Comparison of ENCODE assay signal across 18 cellular contexts in the genomic region with DNA sequence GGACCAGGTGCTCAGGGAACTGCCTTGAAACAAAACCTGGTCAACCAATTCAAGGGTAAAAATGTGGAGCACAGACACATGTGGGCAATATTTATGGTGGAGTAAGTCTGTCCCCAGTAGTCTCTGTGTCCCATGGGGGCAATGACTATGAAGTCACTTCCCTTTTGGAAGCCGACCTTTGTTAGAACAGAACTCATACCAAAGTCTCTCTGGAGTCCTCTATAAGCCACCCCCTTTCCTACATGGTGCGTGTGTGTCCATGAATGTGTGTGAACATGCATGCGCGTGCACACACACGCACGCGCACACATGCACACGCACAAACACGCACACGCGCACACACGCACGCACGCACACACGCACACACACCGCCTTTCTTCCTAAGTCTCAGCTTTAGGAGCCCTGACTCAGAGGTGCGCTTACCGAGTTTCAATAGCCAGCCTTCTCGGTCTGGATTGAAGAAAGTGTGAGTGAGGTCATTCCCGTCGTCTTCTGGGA.
DNase-seq lines count a peak whose midpoint lies in the region; ATAC-seq and TF ChIP-seq lines count a peak whose summit lies in the region.
"Had no signal": no experiment of that assay in that cellular context is flagged by ENCODE, and none has a peak within 500 bp of the region (broad histone marks: within the 10 kb centered on the region; RNA-seq: fewer than 3 reads in every experiment).

No MANE protein-coding gene starts in this region.

- DNase-seq in activated CD8-positive, alpha-beta T cell treated with anti-CD3 and anti-CD28 coated beads for 36 hours: no peak
- DNase-seq in activated CD8-positive, alpha-beta T cell treated with anti-CD3 and anti-CD28 coated beads, Interleukin-2, amount 10 ng/mL, durations not matched to agents 7 days and 5 days: no peak
- DNase-seq in NAMALWA (ENCODE audit: low spot score): peak; percentile 53
- DNase-seq in sciatic nerve (ENCODE audit: low spot score): peak; percentile 22
- no peak for DNase-seq in NCI-H1436 treated with DMSO at 0.1 percent for 48 hours (lab: John Stamatoyannopoulos, UW)
- DNase-seq: activated gamma-delta T cell; effector CD8-positive, alpha-beta T cell; Kasumi-1; left cardiac atrium; NCI-H1694; NCI-H446 treated with DMSO at 0.1 percent for 48 hours; OCI-M1; pancreas; SJCRH30 had no signal

- ATAC-seq in activated CD8-positive, alpha-beta T cell treated with anti-CD3 and anti-CD28 coated beads for 36 hours: peak; percentile 27
- no peak for ATAC-seq in activated CD8-positive, alpha-beta T cell treated with anti-CD3 and anti-CD28 coated beads, Interleukin-2, amount 10 ng/mL, durations not matched to agents 7 days and 5 days
- ATAC-seq in sciatic nerve: no peak
- ATAC-seq in GM19328 (IDR thresholded peaks at IDR 0.05; ENCODE audit: unreplicated experiment): no peak
- ATAC-seq in HG02588 (IDR thresholded peaks at IDR 0.05; ENCODE audit: unreplicated experiment): no peak
- ATAC-seq: A549, pancreas had no signal

- POLR2A ChIA-PET in activated CD8-positive, alpha-beta T cell treated with anti-CD3 and anti-CD28 coated beads for 36 hours (lab: Charles Lee): interaction anchor here (1.0 to 1.6 kb wide), 2 partner anchors 11 to 19 kb away, joined by 3 to 4 read pairs; no protein-coding TSS in a partner anchor
- POLR2A ChIA-PET in activated CD8-positive, alpha-beta T cell treated with anti-CD3 and anti-CD28 coated beads, Interleukin-2, amount 10 ng/mL, durations not matched to agents 7 days and 5 days (lab: Charles Lee): no interaction called here

- no peaks in the 10 kb centered on the region for H3K9me3 Mint-ChIP-seq in activated CD8-positive, alpha-beta T cell treated with anti-CD3 and anti-CD28 coated beads for 36 hours
- no peaks in the 10 kb centered on the region for H3K9me3 Mint-ChIP-seq in activated CD8-positive, alpha-beta T cell treated with anti-CD3 and anti-CD28 coated beads, Interleukin-2, amount 10 ng/mL, durations not matched to agents 7 days and 5 days (ENCODE audit: insufficient read depth)
- H3K9me3 Mint-ChIP-seq in brain: no peaks in the 10 kb centered on the region

- H3K36me3 Mint-ChIP-seq in activated CD8-positive, alpha-beta T cell treated with anti-CD3 and anti-CD28 coated beads for 36 hours (ENCODE audit: low read depth): peaks cover 57% of the 10 kb centered on the region
- peaks cover 69% of the 10 kb centered on the region for H3K36me3 Mint-ChIP-seq in activated CD8-positive, alpha-beta T cell treated with anti-CD3 and anti-CD28 coated beads, Interleukin-2, amount 10 ng/mL, durations not matched to agents 7 days and 5 days (ENCODE audit: low read depth)
- peaks cover 87% of the 10 kb centered on the region for H3K36me3 Mint-ChIP-seq in brain

- TF ChIP-seq CTCF in activated CD8-positive, alpha-beta T cell treated with anti-CD3 and anti-CD28 coated beads for 36 hours (IDR thresholded peaks at IDR 0.05): no peak
- TF ChIP-seq CTCF in brain (conservative IDR thresholded peaks at IDR 0.05): no peak

- H3K4me1 Mint-ChIP-seq in activated CD8-positive, alpha-beta T cell treated with anti-CD3 and anti-CD28 coated beads for 36 hours (ENCODE audit: low read depth): peaks cover 12% of the 10 kb centered on the region
- H3K4me1 Mint-ChIP-seq in activated CD8-positive, alpha-beta T cell treated with anti-CD3 and anti-CD28 coated beads, Interleukin-2, amount 10 ng/mL, durations not matched to agents 7 days and 5 days (ENCODE audit: low read depth): no peaks in the 10 kb centered on the region
- H3K4me1 Mint-ChIP-seq in brain: peaks cover 13% of the 10 kb centered on the region

- CTCF ChIA-PET in activated CD8-positive, alpha-beta T cell treated with anti-CD3 and anti-CD28 coated beads for 36 hours (lab: Charles Lee): interaction anchor here (1.0 kb wide), 1 partner anchor 9 kb away, joined by 3 read pairs; no protein-coding TSS in a partner anchor
- CTCF ChIA-PET in activated CD8-positive, alpha-beta T cell treated with anti-CD3 and anti-CD28 coated beads, Interleukin-2, amount 10 ng/mL, durations not matched to agents 7 days and 5 days (lab: Charles Lee): interaction anchor here (1.2 kb wide), 1 partner anchor 10 kb away, joined by 6 read pairs; no protein-coding TSS in a partner anchor

- intact Hi-C loops in activated CD8-positive, alpha-beta T cell treated with anti-CD3 and anti-CD28 coated beads for 36 hours (cut with micrococcal nuclease): no loop called here
- intact Hi-C loops in sciatic nerve (cut with DNase I): no loop called here

- H3K4me3 Mint-ChIP-seq in activated CD8-positive, alpha-beta T cell treated with anti-CD3 and anti-CD28 coated beads for 36 hours: no peak overlapping the region
- H3K4me3 Mint-ChIP-seq in activated CD8-positive, alpha-beta T cell treated with anti-CD3 and anti-CD28 coated beads, Interleukin-2, amount 10 ng/mL, durations not matched to agents 7 days and 5 days: no peak overlapping the region
- no peak overlapping the region for H3K4me3 Mint-ChIP-seq in brain

- H3K27me3 Mint-ChIP-seq in activated CD8-positive, alpha-beta T cell treated with anti-CD3 and anti-CD28 coated beads for 36 hours: no peaks in the 10 kb centered on the region
- no peaks in the 10 kb centered on the region for H3K27me3 Mint-ChIP-seq in activated CD8-positive, alpha-beta T cell treated with anti-CD3 and anti-CD28 coated beads, Interleukin-2, amount 10 ng/mL, durations not matched to agents 7 days and 5 days (ENCODE audit: low read depth)
- no peaks in the 10 kb centered on the region for H3K27me3 Mint-ChIP-seq in brain

- peak overlapping the region; percentile 43 for H3K27ac Mint-ChIP-seq in activated CD8-positive, alpha-beta T cell treated with anti-CD3 and anti-CD28 coated beads for 36 hours
- H3K27ac Mint-ChIP-seq in activated CD8-positive, alpha-beta T cell treated with anti-CD3 and anti-CD28 coated beads, Interleukin-2, amount 10 ng/mL, durations not matched to agents 7 days and 5 days: no peak overlapping the region
- peak overlapping the region in 3 of 5 experiments; percentile 71 to 78 (median 71) for H3K27ac Mint-ChIP-seq in brain

Comparison
In these comparisons a context has a peak if more than half of its experiments do, and no peak if none do; other contexts are left out.
1. DNase-seq: peak in NAMALWA (single experiment) and sciatic nerve (single experiment); none in activated CD8-positive, alpha-beta T cell treated with anti-CD3 and anti-CD28 coated beads for 36 hours (single experiment), activated CD8-positive, alpha-beta T cell treated with anti-CD3 and anti-CD28 coated beads, Interleukin-2, amount 10 ng/mL, durations not matched to agents 7 days and 5 days (single experiment) and NCI-H1436 treated with DMSO at 0.1 percent for 48 hours (single experiment).